Comparison of ENCODE assay signal across 15 cellular contexts in genomic region chr7:86785641-86786040, GRCh38.
A peak's percentile ranks its signal among the peaks of the same experiment; 100 is the strongest.
DNase-seq lines count a peak whose midpoint lies in the region; ATAC-seq and TF ChIP-seq lines count a peak whose summit lies in the region.
"Had no signal": no experiment of that assay in that cellular context is flagged by ENCODE, and none has a peak within 500 bp of the region (broad histone marks: within the 10 kb centered on the region; RNA-seq: fewer than 3 reads in every experiment).

No MANE protein-coding gene starts in this region.

- no peaks in the 10 kb centered on the region for H3K36me3 ChIP-seq in CD8-positive, alpha-beta T cell (ENCODE audit: insufficient read depth, low read length)
- H3K36me3 ChIP-seq: transverse colon had no signal

- H3K36me3 Mint-ChIP-seq in CD8-positive, alpha-beta T cell = no peaks in the 10 kb centered on the region

- CTCF ChIA-PET in CD8-positive, alpha-beta T cell (lab: Charles Lee) = no interaction called here

- H3K27ac Mint-ChIP-seq in CD8-positive, alpha-beta T cell = no peak overlapping the region
- H3K27ac Mint-ChIP-seq: activated CD4-positive, alpha-beta T cell treated with anti-CD3 and anti-CD28 coated beads for 36 hours had no signal

- no peak for TF ChIP-seq CTCF in CD8-positive, alpha-beta T cell (IDR thresholded peaks at IDR 0.05)

- no peaks in the 10 kb centered on the region for H3K27me3 Mint-ChIP-seq in CD8-positive, alpha-beta T cell (ENCODE audit: low read depth)
- H3K27me3 Mint-ChIP-seq: activated CD4-positive, alpha-beta T cell treated with anti-CD3 and anti-CD28 coated beads for 36 hours had no signal

- peak; percentile 1 for DNase-seq in SIG-M5 treated with dmso at 0.1 percent for 504 hours (lab: John Stamatoyannopoulos, UW; ENCODE audit: unreplicated experiment)
- no peak for DNase-seq in SIG-M5 (lab: John Stamatoyannopoulos, UW)
- peak; percentile 52 for DNase-seq in superior temporal gyrus (ENCODE audit: extremely low spot score)
- no peak for DNase-seq in SK-N-DZ (ENCODE audit: low spot score)
- DNase-seq in CD8-positive, alpha-beta T cell = no peak
- no peak for DNase-seq in Kasumi-1 (lab: John Stamatoyannopoulos, UW)
- DNase-seq: activated CD4-positive, alpha-beta T cell treated with anti-CD3 and anti-CD28 coated beads for 36 hours; activated naive CD4-positive, alpha-beta T cell treated with anti-CD3 and anti-CD28 coated beads, Interleukin-2, amount 50 U/mL, for 16 hours; HCEC 1CT; transverse colon had no signal

- no peaks in the 10 kb centered on the region for H3K27me3 ChIP-seq in CD8-positive, alpha-beta T cell (ENCODE audit: insufficient read depth, low read length)
- H3K27me3 ChIP-seq: transverse colon had no signal

- ATAC-seq in HG02610 (IDR thresholded peaks at IDR 0.05; ENCODE audit: unreplicated experiment) (peak; percentile 65), HG03432 (IDR thresholded peaks at IDR 0.05; ENCODE audit: unreplicated experiment) (peak; percentile 87)
- no peak for ATAC-seq in CD8-positive, alpha-beta T cell
- ATAC-seq: activated CD4-positive, alpha-beta T cell treated with anti-CD3 and anti-CD28 coated beads for 36 hours; Panc1 had no signal

- H3K9me3 ChIP-seq in CD8-positive, alpha-beta T cell (ENCODE audit: low read length) = no peaks in the 10 kb centered on the region
- H3K9me3 ChIP-seq: transverse colon had no signal

- H3K4me3 Mint-ChIP-seq in CD8-positive, alpha-beta T cell = no peak overlapping the region
- H3K4me3 Mint-ChIP-seq: activated CD4-positive, alpha-beta T cell treated with anti-CD3 and anti-CD28 coated beads for 36 hours had no signal

- H3K4me1 ChIP-seq in CD8-positive, alpha-beta T cell (ENCODE audit: insufficient read depth, low read length) = no peaks in the 10 kb centered on the region
- H3K4me1 ChIP-seq: transverse colon had no signal

- H3K4me1 Mint-ChIP-seq in CD8-positive, alpha-beta T cell (ENCODE audit: low read depth) = no peaks in the 10 kb centered on the region
- H3K4me1 Mint-ChIP-seq: activated CD4-positive, alpha-beta T cell treated with anti-CD3 and anti-CD28 coated beads for 36 hours had no signal

- no peak overlapping the region for H3K4me3 ChIP-seq in CD8-positive, alpha-beta T cell (ENCODE audit: low read depth, low read length)
- H3K4me3 ChIP-seq: coronary artery, transverse colon had no signal

- intact Hi-C loops in CD8-positive, alpha-beta T cell (cut with DNase I, micrococcal nuclease) = no loop called here

- H3K27ac ChIP-seq in CD8-positive, alpha-beta T cell (ENCODE audit: low read depth, low read length) = no peak overlapping the region
- H3K27ac ChIP-seq: 22Rv1, coronary artery, transverse colon had no signal

- no peaks in the 10 kb centered on the region for H3K9me3 Mint-ChIP-seq in CD8-positive, alpha-beta T cell

- POLR2A ChIA-PET in CD8-positive, alpha-beta T cell (lab: Charles Lee) = interaction anchor here (0.7 kb wide), 1 partner anchor 381 kb away, joined by 3 read pairs; no protein-coding TSS in a partner anchor

Comparison
In these comparisons a context has a peak if more than half of its experiments do, and no peak if none do; other contexts are left out.
1. DNase-seq: peak in SIG-M5 treated with dmso at 0.1 percent for 504 hours (single experiment) and superior temporal gyrus (single experiment); none in SIG-M5 (single experiment), SK-N-DZ (single experiment), CD8-positive, alpha-beta T cell (0 of 7) and Kasumi-1 (0 of 2).